In the genomic region with DNA sequence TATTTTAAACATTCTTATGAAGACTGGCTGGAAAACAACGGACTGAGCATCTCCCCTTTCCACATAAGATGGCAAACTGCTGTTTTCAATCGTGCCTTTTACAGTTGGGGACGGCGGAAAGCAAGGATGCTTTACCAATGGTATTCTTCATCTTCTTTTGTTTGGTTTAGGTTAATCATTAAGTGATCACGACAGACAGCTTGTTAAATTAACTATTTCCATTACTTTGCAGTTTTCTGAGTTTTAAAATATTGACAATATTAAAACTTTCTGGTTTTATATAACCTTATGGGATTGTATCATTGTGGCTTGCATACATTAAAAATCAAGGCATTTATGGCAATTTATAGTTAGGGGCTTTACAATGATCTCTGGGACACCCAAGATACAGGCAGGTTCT, we compare ENCODE assay signal across 29 cellular contexts.
"Had no signal": no experiment of that assay in that cellular context is flagged by ENCODE, and none has a peak within 500 bp of the region (broad histone marks: within the 10 kb centered on the region; RNA-seq: fewer than 3 reads in every experiment).

No MANE protein-coding gene starts in this region.

- H3K36me3 ChIP-seq: left lung had no signal

- H3K27ac Mint-ChIP-seq: activated naive CD8-positive, alpha-beta T cell; effector memory CD8-positive, alpha-beta T cell; naive thymus-derived CD4-positive, alpha-beta T cell; stimulated activated naive B cell treated with anti-CD40 and anti-IgM and Interleukin-4, amounts not matched to agents 10 μg/mL and 1 μg/mL and 100 μg/mL, for 72 hours; T-helper 2 cell treated with Interferon-gamma antibody and Interleukin-4, amounts not matched to agents 5 μg/mL and 100 μg/mL, for 36 hours had no signal

- DNase-seq: activated CD4-positive, alpha-beta T cell treated with anti-CD3 and anti-CD28 coated beads for 4 hours; activated CD4-positive, alpha-beta T cell treated with anti-CD3 and anti-CD28 coated beads, Interleukin-2, amount 50 U/mL, for 4 hours; activated CD8-positive, alpha-beta memory T cell treated with anti-CD3 and anti-CD28 coated beads for 24 hours; activated effector memory CD4-positive, alpha-beta T cell treated with Interleukin-2 at 50 U/mL for 16 hours; activated naive CD4-positive, alpha-beta T cell treated with Interleukin-2 at 50 U/mL for 16 hours; aorta; cerebellar nuclear complex; cortex of kidney; effector memory CD8-positive, alpha-beta T cell; erythroblast; left lung; mammary epithelial cell; naive thymus-derived CD4-positive, alpha-beta T cell; nucleus accumbens; psoas muscle; sigmoid colon; stimulated activated CD4-positive, alpha-beta T cell treated with anti-CD3 and anti-CD28 coated beads, Interleukin-1b, Interleukin-23, amount 100 ng/mL, for 48 hours; stimulated activated naive B cell treated with anti-CD40 and anti-IgM and Interleukin-4, amounts not matched to agents 10 μg/mL and 1 μg/mL and 100 μg/mL, for 72 hours; T-helper 1 cell; tibial artery had no signal

- H3K9ac ChIP-seq: parathyroid adenoma had no signal

- H3K4me3 Mint-ChIP-seq: activated naive CD8-positive, alpha-beta T cell; effector memory CD8-positive, alpha-beta T cell; naive thymus-derived CD4-positive, alpha-beta T cell; neural crest cell; stimulated activated naive B cell treated with anti-CD40 and anti-IgM and Interleukin-4, amounts not matched to agents 10 μg/mL and 1 μg/mL and 100 μg/mL, for 72 hours; T-helper 2 cell treated with Interferon-gamma antibody and Interleukin-4, amounts not matched to agents 5 μg/mL and 100 μg/mL, for 36 hours had no signal

- H3K27me3 ChIP-seq: body of pancreas, gastroesophageal sphincter, hepatocyte, left lung, sigmoid colon, suprapubic skin, tibial artery had no signal

- H3K4me1 ChIP-seq: left lung, parathyroid adenoma, psoas muscle had no signal

- H3K9me3 Mint-ChIP-seq: effector memory CD8-positive, alpha-beta T cell; naive thymus-derived CD4-positive, alpha-beta T cell; neural crest cell; T-helper 2 cell treated with Interferon-gamma antibody and Interleukin-4, amounts not matched to agents 5 μg/mL and 100 μg/mL, for 36 hours had no signal

- H3K27ac ChIP-seq: body of pancreas, gastroesophageal sphincter, hepatocyte, left lung, parathyroid adenoma, psoas muscle, sigmoid colon, suprapubic skin, tibial artery had no signal

- H3K4me2 ChIP-seq: hepatocyte, smooth muscle cell had no signal

- H3K4me3 ChIP-seq: body of pancreas, gastroesophageal sphincter, hepatocyte, left lung, psoas muscle, sigmoid colon, smooth muscle cell, suprapubic skin, tibial artery had no signal

- H2AFZ ChIP-seq: hepatocyte, parathyroid adenoma had no signal

- H3K9me3 ChIP-seq: body of pancreas, gastroesophageal sphincter, left lung, psoas muscle, sigmoid colon, suprapubic skin, tibial artery had no signal

- H3K27me3 Mint-ChIP-seq: activated naive CD8-positive, alpha-beta T cell; effector memory CD8-positive, alpha-beta T cell; naive thymus-derived CD4-positive, alpha-beta T cell; stimulated activated naive B cell treated with anti-CD40 and anti-IgM and Interleukin-4, amounts not matched to agents 10 μg/mL and 1 μg/mL and 100 μg/mL, for 72 hours had no signal

- ATAC-seq: body of pancreas; effector memory CD8-positive, alpha-beta T cell; gastroesophageal sphincter; left lung; naive thymus-derived CD4-positive, alpha-beta T cell; psoas muscle; stimulated activated naive B cell treated with anti-CD40 and anti-IgM and Interleukin-4, amounts not matched to agents 10 μg/mL and 1 μg/mL and 100 μg/mL, for 72 hours had no signal

- H3K4me1 Mint-ChIP-seq: stimulated activated naive B cell treated with anti-CD40 and anti-IgM and Interleukin-4, amounts not matched to agents 10 μg/mL and 1 μg/mL and 100 μg/mL, for 72 hours had no signal
